8 cellular contexts compared by ENCODE assay signal in the genomic region with DNA sequence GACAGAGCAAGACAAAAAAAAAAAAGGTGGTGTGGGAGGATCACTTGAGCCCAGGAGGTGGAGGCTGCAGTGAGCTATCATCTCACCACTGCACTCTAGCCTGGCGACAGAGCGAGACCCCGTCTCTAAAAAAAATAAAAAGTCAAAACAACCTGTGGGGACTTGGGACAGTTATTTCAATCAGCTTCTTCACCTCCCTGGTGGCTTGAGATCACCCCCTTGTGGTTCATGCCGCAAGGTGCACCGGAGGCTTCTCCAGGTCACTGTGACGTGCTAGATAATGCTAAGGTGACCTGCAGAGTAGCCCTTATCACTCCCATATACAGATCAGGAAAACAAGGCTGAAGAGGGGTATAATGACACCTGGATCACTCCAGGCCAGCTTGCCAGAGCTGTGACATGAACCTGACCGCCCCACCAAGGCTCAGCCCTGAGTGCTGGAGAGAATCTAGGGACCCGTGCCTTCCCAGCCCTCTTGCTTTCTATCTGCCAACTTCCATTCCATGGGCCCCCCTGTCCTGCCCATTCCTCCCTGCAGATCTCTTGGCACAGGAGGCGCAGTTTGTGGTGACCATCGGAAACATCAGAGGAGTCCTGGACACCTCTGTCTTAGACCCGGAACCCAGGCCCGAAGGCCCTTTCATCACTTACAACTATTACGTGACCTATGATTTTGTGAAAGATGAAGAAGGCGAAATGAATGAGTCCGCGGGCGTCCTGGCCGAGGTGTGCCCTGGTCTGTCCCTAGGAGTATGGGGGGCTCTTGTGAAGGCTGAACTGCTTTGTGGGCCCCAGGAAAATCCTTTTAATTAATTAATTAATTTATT. TPM values are rescaled to one million over a fixed set of nuclear protein-coding genes. Genes with fewer than 3 reads are reported as not detected.
DNase-seq lines count a peak whose midpoint lies in the region; ATAC-seq and TF ChIP-seq lines count a peak whose summit lies in the region.

No MANE protein-coding gene starts in this region.

- H3K27me3 ChIP-seq in sigmoid colon: no peaks in the 10 kb centered on the region

- 61 to 68% methylated on average over 18 of the region's 18 CpGs for WGBS in sigmoid colon, 2 donors

- TF ChIP-seq CTCF in glutamatergic neuron (IDR thresholded peaks at IDR 0.05; ENCODE audit: partially characterized antibody, unreplicated experiment): peak; percentile 75
- TF ChIP-seq CTCF in sigmoid colon (IDR thresholded peaks at IDR 0.05): peak; percentile 25 to 61 (median 60)

- intact Hi-C loops in activated T-helper 2 cell treated with anti-CD3 and anti-CD28 coated beads, Interferon-gamma antibody, Interleukin-2, Interleukin-4, amounts not matched to agents 10 μg/mL and 5 μg/mL and 100 μg/mL, durations not matched to agents 14 hours and 24 hours and 36 hours (cut with micrococcal nuclease): loop anchor here (1.0 kb wide), 3 partner anchors 31 to 137 kb away; no protein-coding TSS in a partner anchor
- intact Hi-C loops in sigmoid colon (cut with DNase I): loop anchor here (2.0 kb wide), 1 partner anchor 272 kb away; a partner anchor contains a TSS

- H3K4me3 Mint-ChIP-seq in activated T-helper 2 cell treated with anti-CD3 and anti-CD28 coated beads, Interferon-gamma antibody, Interleukin-2, Interleukin-4, amounts not matched to agents 10 μg/mL and 5 μg/mL and 100 μg/mL, durations not matched to agents 14 hours and 24 hours and 36 hours (ENCODE audit: low read depth): no peak overlapping the region
- peak overlapping the region; percentile 11 for H3K4me3 Mint-ChIP-seq in glutamatergic neuron (ENCODE audit: unreplicated experiment)

- ATAC-seq in GM19397 (IDR thresholded peaks at IDR 0.05; ENCODE audit: unreplicated experiment): no peak

- no peak overlapping the region for H3K27ac Mint-ChIP-seq in activated T-helper 2 cell treated with anti-CD3 and anti-CD28 coated beads, Interferon-gamma antibody, Interleukin-2, Interleukin-4, amounts not matched to agents 10 μg/mL and 5 μg/mL and 100 μg/mL, durations not matched to agents 14 hours and 24 hours and 36 hours
- no peak overlapping the region for H3K27ac Mint-ChIP-seq in glutamatergic neuron (ENCODE audit: unreplicated experiment)

- H3K9me3 Mint-ChIP-seq in activated T-helper 2 cell treated with anti-CD3 and anti-CD28 coated beads, Interferon-gamma antibody, Interleukin-2, Interleukin-4, amounts not matched to agents 10 μg/mL and 5 μg/mL and 100 μg/mL, durations not matched to agents 14 hours and 24 hours and 36 hours: no peaks in the 10 kb centered on the region
- peaks cover 5% of the 10 kb centered on the region for H3K9me3 Mint-ChIP-seq in glutamatergic neuron (ENCODE audit: unreplicated experiment)

- peak; percentile 62 for DNase-seq in DMS53 treated with DMSO at 0.1 percent for 48 hours (lab: John Stamatoyannopoulos, UW; ENCODE audit: unreplicated experiment)
- peak; percentile 26 for DNase-seq in HS-27A (ENCODE audit: low read depth)
- peak; percentile 52 for DNase-seq in RKO (ENCODE audit: low spot score)
- DNase-seq in activated T-helper 2 cell treated with anti-CD3 and anti-CD28 coated beads, Interferon-gamma antibody, Interleukin-2, Interleukin-4, amounts not matched to agents 10 μg/mL and 5 μg/mL and 100 μg/mL, durations not matched to agents 14 hours and 24 hours and 36 hours (ENCODE audit: low spot score): peak; percentile 60
- DNase-seq in glutamatergic neuron: peak; percentile 82
- no peak for DNase-seq in sigmoid colon
- DNase-seq in hippocampal formation (lab: John Stamatoyannopoulos, UW): no peak

- no peaks in the 10 kb centered on the region for H3K4me1 Mint-ChIP-seq in activated T-helper 2 cell treated with anti-CD3 and anti-CD28 coated beads, Interferon-gamma antibody, Interleukin-2, Interleukin-4, amounts not matched to agents 10 μg/mL and 5 μg/mL and 100 μg/mL, durations not matched to agents 14 hours and 24 hours and 36 hours (ENCODE audit: low read depth)
- H3K4me1 Mint-ChIP-seq in glutamatergic neuron (ENCODE audit: low read depth, unreplicated experiment): no peaks in the 10 kb centered on the region

- no peak overlapping the region for H3K27ac ChIP-seq in sigmoid colon

- H3K36me3 ChIP-seq in sigmoid colon: no peaks in the 10 kb centered on the region

- H3K4me1 ChIP-seq in sigmoid colon: no peaks in the 10 kb centered on the region

- H3K36me3 Mint-ChIP-seq in activated T-helper 2 cell treated with anti-CD3 and anti-CD28 coated beads, Interferon-gamma antibody, Interleukin-2, Interleukin-4, amounts not matched to agents 10 μg/mL and 5 μg/mL and 100 μg/mL, durations not matched to agents 14 hours and 24 hours and 36 hours (ENCODE audit: low read depth): no peaks in the 10 kb centered on the region
- peaks cover 14% of the 10 kb centered on the region for H3K36me3 Mint-ChIP-seq in glutamatergic neuron (ENCODE audit: unreplicated experiment)

- no peak for TF ChIP-seq POLR2A in sigmoid colon (IDR thresholded peaks at IDR 0.05)

- H3K9me3 ChIP-seq in sigmoid colon: no peaks in the 10 kb centered on the region

- no peak for TF ChIP-seq EP300 in sigmoid colon (IDR thresholded peaks at IDR 0.05)

- no peak overlapping the region for H3K4me3 ChIP-seq in sigmoid colon

- H3K27me3 Mint-ChIP-seq in activated T-helper 2 cell treated with anti-CD3 and anti-CD28 coated beads, Interferon-gamma antibody, Interleukin-2, Interleukin-4, amounts not matched to agents 10 μg/mL and 5 μg/mL and 100 μg/mL, durations not matched to agents 14 hours and 24 hours and 36 hours (ENCODE audit: low read depth): peaks cover 4% of the 10 kb centered on the region
- H3K27me3 Mint-ChIP-seq in glutamatergic neuron (ENCODE audit: unreplicated experiment): no peaks in the 10 kb centered on the region

RNA-seq across cellular contexts. Expression of a gene that starts 8.1 kb away (rescaled TPM):
- 1.0 and 1.6 TPM in 2 replicates for total RNA-seq in activated T-helper 2 cell treated with anti-CD3 and anti-CD28 coated beads, Interferon-gamma antibody, Interleukin-2, Interleukin-4, amounts not matched to agents 10 μg/mL and 5 μg/mL and 100 μg/mL, durations not matched to agents 14 hours and 24 hours and 36 hours
- total RNA-seq in glutamatergic neuron (ENCODE audit: unreplicated experiment) (4.3 TPM), sigmoid colon (1 to 10 TPM in 2 of 4 donors, under 1 TPM in 1, not detected in 1; 0.54 to 4.4 (median 1.9) TPM)
- polyA plus RNA-seq in sigmoid colon: under 1 TPM in 1 of 3 donors, not detected in 2; 0.19 TPM

RNA-seq across cellular contexts. Expression of a gene that starts 12.5 kb away (rescaled TPM):
- 1.0 and 1.6 TPM in 2 replicates for total RNA-seq in activated T-helper 2 cell treated with anti-CD3 and anti-CD28 coated beads, Interferon-gamma antibody, Interleukin-2, Interleukin-4, amounts not matched to agents 10 μg/mL and 5 μg/mL and 100 μg/mL, durations not matched to agents 14 hours and 24 hours and 36 hours
- total RNA-seq in glutamatergic neuron (ENCODE audit: unreplicated experiment) (1.8 TPM), sigmoid colon (under 1 TPM in 2 of 4 donors, not detected in 2; under 0.01 to 0.55 TPM)
- 1 to 10 TPM in 1 of 3 donors, under 1 TPM in 2; 0.46 to 1.0 (median 0.60) TPM for polyA plus RNA-seq in sigmoid colon

RNA-seq across cellular contexts. Expression of a gene that starts 17.0 kb away (rescaled TPM):
- total RNA-seq in activated T-helper 2 cell treated with anti-CD3 and anti-CD28 coated beads, Interferon-gamma antibody, Interleukin-2, Interleukin-4, amounts not matched to agents 10 μg/mL and 5 μg/mL and 100 μg/mL, durations not matched to agents 14 hours and 24 hours and 36 hours: 54.3 and 55.9 TPM in 2 replicates
- not detected for total RNA-seq in glutamatergic neuron (ENCODE audit: unreplicated experiment)
- total RNA-seq in sigmoid colon: not detected
- not detected for polyA plus RNA-seq in sigmoid colon

RNA-seq across cellular contexts. Expression of a gene that starts 34.8 kb away (rescaled TPM):
- 54.7 and 56.5 TPM in 2 replicates for total RNA-seq in activated T-helper 2 cell treated with anti-CD3 and anti-CD28 coated beads, Interferon-gamma antibody, Interleukin-2, Interleukin-4, amounts not matched to agents 10 μg/mL and 5 μg/mL and 100 μg/mL, durations not matched to agents 14 hours and 24 hours and 36 hours
- total RNA-seq in glutamatergic neuron (ENCODE audit: unreplicated experiment) (68.7 TPM), sigmoid colon (10 to 100 TPM; 43.4 to 56.7 (median 50.7) TPM)
- 10 to 100 TPM; 55.5 to 61.3 (median 55.9) TPM for polyA plus RNA-seq in sigmoid colon

Comparison
In these comparisons a context has a peak if more than half of its experiments do, and no peak if none do; other contexts are left out.
1. DNase-seq: peak in DMS53 treated with DMSO at 0.1 percent for 48 hours (single experiment), HS-27A (single experiment), RKO (single experiment), activated T-helper 2 cell treated with anti-CD3 and anti-CD28 coated beads, Interferon-gamma antibody, Interleukin-2, Interleukin-4, amounts not matched to agents 10 μg/mL and 5 μg/mL and 100 μg/mL, durations not matched to agents 14 hours and 24 hours and 36 hours (single experiment) and glutamatergic neuron (single experiment); none in sigmoid colon (single experiment) and hippocampal formation (0 of 2).
2. RNA of a gene that starts 17.0 kb away (total RNA-seq): 54.3 to 55.9 TPM in activated T-helper 2 cell treated with anti-CD3 and anti-CD28 coated beads, Interferon-gamma antibody, Interleukin-2, Interleukin-4, amounts not matched to agents 10 μg/mL and 5 μg/mL and 100 μg/mL, durations not matched to agents 14 hours and 24 hours and 36 hours; not detected in glutamatergic neuron (single experiment) and not detected in sigmoid colon; every median in the first group is over 10 times any median in the second.